In genomic region chr6:32126880-32127279, GRCh38 we compare ENCODE assay signal across 8 cellular contexts. TPM values are rescaled to one million over a fixed set of nuclear protein-coding genes. Genes with fewer than 3 reads are reported as not detected.
DNase-seq lines count a peak whose midpoint lies in the region; ATAC-seq and TF ChIP-seq lines count a peak whose summit lies in the region.

No MANE protein-coding gene starts in this region.

- TF ChIP-seq CTCF in cardiac muscle cell (IDR thresholded peaks at IDR 0.05; ENCODE audit: low read depth, low read length), result no peak
- no peak for TF ChIP-seq CTCF in brain (conservative IDR thresholded peaks at IDR 0.05)
- no peak for TF ChIP-seq CTCF in upper lobe of right lung (IDR thresholded peaks at IDR 0.05)

- no peaks in the 10 kb centered on the region for H3K9me3 ChIP-seq in cardiac muscle cell (ENCODE audit: low read depth)
- H3K9me3 ChIP-seq in mesodermal cell (ENCODE audit: control insufficient read depth, low read length), result no peaks in the 10 kb centered on the region
- H3K9me3 ChIP-seq in upper lobe of right lung, result no peaks in the 10 kb centered on the region

- peaks cover 34% of the 10 kb centered on the region for H3K36me3 Mint-ChIP-seq in brain

- H3K27ac ChIP-seq in cardiac muscle cell (peak overlapping the region; percentile 93), mesodermal cell (ENCODE audit: low read depth, low read length, severe bottlenecking) (no peak overlapping the region), upper lobe of right lung (peak overlapping the region; percentile 79)

- H3K27me3 ChIP-seq in cardiac muscle cell (no peaks in the 10 kb centered on the region), upper lobe of right lung (no peaks in the 10 kb centered on the region)

- H3K4me3 ChIP-seq in cardiac muscle cell (peak overlapping the region; percentile 57), mesodermal cell (ENCODE audit: extremely low read depth, insufficient read depth, low read length, poor library complexity, severe bottlenecking) (peak overlapping the region; percentile 98), upper lobe of right lung (peak overlapping the region; percentile 71)

- H3K36me3 ChIP-seq in cardiac muscle cell (no peaks in the 10 kb centered on the region), mesodermal cell (ENCODE audit: control insufficient read depth, insufficient read depth, low read length) (peaks cover 40% of the 10 kb centered on the region), upper lobe of right lung (peaks cover 49% of the 10 kb centered on the region)

- H3K4me1 Mint-ChIP-seq in brain, result peaks cover 53% of the 10 kb centered on the region

- ATAC-seq in Right ventricle myocardium inferior, result no peak
- ATAC-seq in upper lobe of right lung, result no peak
- no peak for ATAC-seq in HG02884 (IDR thresholded peaks at IDR 0.05; ENCODE audit: unreplicated experiment)

- peaks cover 18% of the 10 kb centered on the region for H3K4me1 ChIP-seq in cardiac muscle cell (ENCODE audit: low read depth)
- peaks cover 16% of the 10 kb centered on the region for H3K4me1 ChIP-seq in mesodermal cell (ENCODE audit: control insufficient read depth, insufficient read depth, low read length, poor library complexity, severe bottlenecking)
- peaks cover 26% of the 10 kb centered on the region for H3K4me1 ChIP-seq in upper lobe of right lung

- intact Hi-C loops in Right ventricle myocardium inferior (cut with DNase I) (no loop called here), upper lobe of right lung (cut with DNase I) (no loop called here)

- 83 to 89% methylated on average over 5 to 7 of the region's 8 CpGs for WGBS in mesodermal cell (ENCODE audit: insufficient coverage in 2 of 2), 2 experiments

- H3K27me3 Mint-ChIP-seq in brain, result peaks cover 10% of the 10 kb centered on the region

- peak overlapping the region; percentile 98 to 100 (median 99) for H3K27ac Mint-ChIP-seq in brain

- no peak for DNase-seq in cardiac muscle cell (ENCODE audit: low read depth in 1 of 2, low spot score in 1 of 2)
- no peak for DNase-seq in Right ventricle myocardium inferior (ENCODE audit: missing footprints)
- no peak for DNase-seq in upper lobe of right lung
- DNase-seq in DMS114 treated with DMSO at 0.1 percent for 48 hours (lab: John Stamatoyannopoulos, UW; ENCODE audit: unreplicated experiment), result no peak
- no peak for DNase-seq in central memory CD4-positive, alpha-beta T cell

- H3K9me3 Mint-ChIP-seq in brain, result peaks cover 0 to 3% (median 0%) of the 10 kb centered on the region in 5 experiments

- H3K4me3 Mint-ChIP-seq in brain, result peak overlapping the region; percentile 99 to 100 (median 99)

RNA-seq across cellular contexts. Expression of gene ATF6B, which starts 1.2 kb away (rescaled TPM):
- total RNA-seq in cardiac muscle cell (39.7 and 60.8 TPM in 2 replicates), Right ventricle myocardium inferior (24.4 TPM), upper lobe of right lung (78.1 TPM)
- polyA plus RNA-seq in cardiac muscle cell (43.0 and 49.5 TPM in 2 replicates), brain (ENCODE audit: insufficient read depth, low read depth, low replicate concordance) (89.2 TPM)
- polyA plus RNA-seq in mesodermal cell (2013, experiment 1 of 2), result 41.8 TPM
- polyA plus RNA-seq in mesodermal cell (2013, experiment 2 of 2), result 39.0 TPM

RNA-seq across cellular contexts. Expression of gene FKBPL, which starts 3.2 kb away (rescaled TPM):
- 7.0 and 7.7 TPM in 2 replicates for total RNA-seq in cardiac muscle cell
- 10.0 and 14.2 TPM in 2 replicates for polyA plus RNA-seq in cardiac muscle cell
- total RNA-seq in Right ventricle myocardium inferior, result 2.8 TPM
- polyA plus RNA-seq in brain (ENCODE audit: insufficient read depth, low read depth, low replicate concordance), result 17.5 TPM
- polyA plus RNA-seq in mesodermal cell (2013, experiment 1 of 2), result 8.8 TPM
- 6.4 TPM for polyA plus RNA-seq in mesodermal cell (2013, experiment 2 of 2)
- 4.3 TPM for total RNA-seq in upper lobe of right lung

RNA-seq across cellular contexts. Expression of gene TNXB, which starts 17.7 kb away (rescaled TPM):
- 3.0 and 9.3 TPM in 2 replicates for total RNA-seq in cardiac muscle cell
- 0.92 and 1.7 TPM in 2 replicates for polyA plus RNA-seq in cardiac muscle cell
- total RNA-seq in Right ventricle myocardium inferior, result 73.3 TPM
- polyA plus RNA-seq in brain (ENCODE audit: insufficient read depth, low read depth, low replicate concordance), result 6.8 TPM
- 6.4 TPM for polyA plus RNA-seq in mesodermal cell (2013, experiment 1 of 2)
- polyA plus RNA-seq in mesodermal cell (2013, experiment 2 of 2), result 3.8 TPM
- total RNA-seq in upper lobe of right lung, result 162 TPM

RNA-seq across cellular contexts. Expression of gene PRRT1, which starts 24.9 kb away (rescaled TPM):
- 0.78 and 4.4 TPM in 2 replicates for total RNA-seq in cardiac muscle cell
- 4.9 and 6.2 TPM in 2 replicates for polyA plus RNA-seq in cardiac muscle cell
- 0.46 TPM for total RNA-seq in Right ventricle myocardium inferior
- polyA plus RNA-seq in brain (ENCODE audit: insufficient read depth, low read depth, low replicate concordance), result 48.8 TPM
- polyA plus RNA-seq in mesodermal cell (2013, experiment 1 of 2), result 4.9 TPM
- polyA plus RNA-seq in mesodermal cell (2013, experiment 2 of 2), result 3.4 TPM
- total RNA-seq in upper lobe of right lung, result 1.4 TPM

RNA-seq across cellular contexts. Expression of gene PPT2, which starts 27.1 kb away (rescaled TPM):
- total RNA-seq in cardiac muscle cell, result 42.7 and 147 TPM in 2 replicates
- polyA plus RNA-seq in cardiac muscle cell, result 34.6 and 50.2 TPM in 2 replicates
- total RNA-seq in Right ventricle myocardium inferior, result 22.8 TPM
- polyA plus RNA-seq in brain (ENCODE audit: insufficient read depth, low read depth, low replicate concordance), result 19.1 TPM
- polyA plus RNA-seq in mesodermal cell (2013, experiment 1 of 2), result 60.2 TPM
- polyA plus RNA-seq in mesodermal cell (2013, experiment 2 of 2), result 42.3 TPM
- 19.2 TPM for total RNA-seq in upper lobe of right lung
